Comparison of ENCODE assay signal across 10 cellular contexts in the genomic region with DNA sequence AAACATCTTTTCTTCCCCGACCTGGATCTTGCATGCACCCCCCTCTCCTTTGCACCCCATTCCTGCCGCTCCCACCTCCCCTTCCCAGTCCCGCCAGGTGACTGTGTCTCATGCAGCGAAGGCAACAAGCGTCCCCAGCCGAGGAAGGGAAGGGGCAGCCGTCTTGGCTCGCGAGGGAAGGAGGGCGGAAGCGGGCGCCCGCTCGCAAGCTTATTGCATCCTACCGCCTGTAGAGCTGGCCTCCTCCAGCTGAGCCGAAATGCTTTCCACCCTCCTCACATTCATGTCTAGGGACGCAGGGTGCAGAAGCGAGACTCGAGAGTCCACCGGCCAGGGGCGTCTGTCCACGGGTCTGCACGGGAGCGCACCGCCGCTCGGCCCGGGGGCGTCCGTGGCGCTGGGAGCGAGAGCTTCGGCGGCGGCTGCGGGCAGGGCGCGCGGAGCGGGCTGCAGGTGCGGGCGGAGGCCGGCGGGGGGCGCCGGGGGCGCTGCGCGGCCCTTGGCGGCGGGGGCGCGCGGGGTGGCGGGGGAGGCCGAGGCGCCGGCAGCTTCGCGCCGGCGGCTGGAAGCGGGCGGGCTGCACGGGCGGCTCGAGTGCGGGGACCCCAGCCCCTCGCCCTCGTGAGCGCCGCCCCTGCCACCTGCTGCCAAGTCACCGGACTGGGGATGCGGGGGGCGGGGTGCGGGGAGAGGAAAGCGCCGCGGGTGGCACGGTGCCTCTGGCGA. TPM values are rescaled to one million over a fixed set of nuclear protein-coding genes. Genes with fewer than 3 reads are reported as not detected.
DNase-seq lines count a peak whose midpoint lies in the region; ATAC-seq and TF ChIP-seq lines count a peak whose summit lies in the region.
"Had no signal": no experiment of that assay in that cellular context is flagged by ENCODE, and none has a peak within 500 bp of the region (broad histone marks: within the 10 kb centered on the region; RNA-seq: fewer than 3 reads in every experiment).

Gene KCNIP4 (minus strand): TSS at position 426 of the 726 bp plus-strand sequence.

- ATAC-seq in WTC11 (peak; percentile 83), GM18519 (IDR thresholded peaks at IDR 0.05; ENCODE audit: low FRiP score, unreplicated experiment) (no peak), HG03196 (IDR thresholded peaks at IDR 0.05; ENCODE audit: unreplicated experiment) (no peak)

- TF ChIP-seq CTCF in WTC11 (IDR thresholded peaks at IDR 0.05) = no peak

- peaks cover 12% of the 10 kb centered on the region for H3K4me1 Mint-ChIP-seq in WTC11
- H3K4me1 Mint-ChIP-seq: B cell had no signal

- peak; percentile 21 for DNase-seq in NCI-H146 (lab: John Stamatoyannopoulos, UW)
- DNase-seq in NCI-H146 treated with DMSO at 0.1 percent for 48 hours (lab: John Stamatoyannopoulos, UW; ENCODE audit: unreplicated experiment) = no peak
- DNase-seq in WTC11 (ENCODE audit: low spot score) = peak; percentile 59
- peak; percentile 46 for DNase-seq in glomerular visceral epithelial cell (ENCODE audit: extremely low spot score)
- no peak for DNase-seq in skeletal muscle cell (ENCODE audit: low read depth)
- DNase-seq in NCI-H526 (lab: John Stamatoyannopoulos, UW) = no peak

- peaks cover 44% of the 10 kb centered on the region for H3K27me3 Mint-ChIP-seq in WTC11 (ENCODE audit: low read depth)

- peak within 1 kb of the TSS; percentile 46 for H3K4me3 ChIP-seq in skeletal muscle cell (ENCODE audit: low read depth, low read length)

- POLR2A ChIA-PET in WTC11 (lab: Charles Lee) = interaction anchor here (0.5 to 0.6 kb wide), 2 partner anchors 45 to 725 kb away, joined by 3 to 4 read pairs; no protein-coding TSS in a partner anchor

- no peak within 1 kb of the TSS for H3K27ac Mint-ChIP-seq in WTC11
- H3K27ac Mint-ChIP-seq: B cell had no signal

- CTCF ChIA-PET in WTC11 (lab: Charles Lee) = interaction anchor here (0.7 to 2.2 kb wide), 17 partner anchors 12 to 440 kb away, joined by 3 to 12 read pairs (median 4); no protein-coding TSS in a partner anchor

- no peaks in the 10 kb centered on the region for H3K9me3 Mint-ChIP-seq in WTC11

- H3K36me3 Mint-ChIP-seq in WTC11 = no peaks in the 10 kb centered on the region

- H3K4me3 Mint-ChIP-seq in WTC11 = peak within 1 kb of the TSS; percentile 71
- H3K4me3 Mint-ChIP-seq: B cell had no signal

TF ChIP-seq in WTC11, 78 proteins besides CTCF, POLR2A, EP300 and RAD21:
- TF ChIP-seq, protein P1, sequence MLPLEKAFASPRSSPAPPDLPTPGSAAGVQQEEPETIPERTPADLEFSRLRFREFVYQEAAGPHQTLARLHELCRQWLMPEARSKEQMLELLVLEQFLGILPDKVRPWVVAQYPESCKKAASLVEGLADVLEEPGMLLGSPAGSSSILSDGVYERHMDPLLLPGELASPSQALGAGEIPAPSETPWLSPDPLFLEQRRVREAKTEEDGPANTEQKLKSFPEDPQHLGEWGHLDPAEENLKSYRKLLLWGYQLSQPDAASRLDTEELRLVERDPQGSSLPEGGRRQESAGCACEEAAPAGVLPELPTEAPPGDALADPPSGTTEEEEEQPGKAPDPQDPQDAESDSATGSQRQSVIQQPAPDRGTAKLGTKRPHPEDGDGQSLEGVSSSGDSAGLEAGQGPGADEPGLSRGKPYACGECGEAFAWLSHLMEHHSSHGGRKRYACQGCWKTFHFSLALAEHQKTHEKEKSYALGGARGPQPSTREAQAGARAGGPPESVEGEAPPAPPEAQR (CRISPR knock-in tag; IDR thresholded peaks at IDR 0.05) = no peak
- TF ChIP-seq FOXP1 (CRISPR knock-in tag; IDR thresholded peaks at IDR 0.05; ENCODE audit: borderline replicate concordance) = 0 out of 2 replicates have a peak, but pooled peaks have one; percentile 22
- 0 out of 2 replicates have a peak, but pooled peaks have one; percentile 22 for TF ChIP-seq TP53 (CRISPR knock-in tag; IDR thresholded peaks at IDR 0.05)

RNA-seq across cellular contexts. Expression of gene KCNIP4, which starts in this region (rescaled TPM):
- total RNA-seq in WTC11 (2021) = not detected in 3 replicates
- total RNA-seq: B cell, lung microvascular endothelial cell had no signal

Comparison
In these comparisons a context has a peak if more than half of its experiments do, and no peak if none do; other contexts are left out.
1. DNase-seq: peak in NCI-H146 (single experiment) and glomerular visceral epithelial cell (single experiment); none in NCI-H146 treated with DMSO at 0.1 percent for 48 hours (single experiment), skeletal muscle cell (single experiment) and NCI-H526 (0 of 2).
2. Peak in DNase-seq and ATAC-seq in WTC11; RNA of the gene not detected or under 1 TPM.